In the genomic region with DNA sequence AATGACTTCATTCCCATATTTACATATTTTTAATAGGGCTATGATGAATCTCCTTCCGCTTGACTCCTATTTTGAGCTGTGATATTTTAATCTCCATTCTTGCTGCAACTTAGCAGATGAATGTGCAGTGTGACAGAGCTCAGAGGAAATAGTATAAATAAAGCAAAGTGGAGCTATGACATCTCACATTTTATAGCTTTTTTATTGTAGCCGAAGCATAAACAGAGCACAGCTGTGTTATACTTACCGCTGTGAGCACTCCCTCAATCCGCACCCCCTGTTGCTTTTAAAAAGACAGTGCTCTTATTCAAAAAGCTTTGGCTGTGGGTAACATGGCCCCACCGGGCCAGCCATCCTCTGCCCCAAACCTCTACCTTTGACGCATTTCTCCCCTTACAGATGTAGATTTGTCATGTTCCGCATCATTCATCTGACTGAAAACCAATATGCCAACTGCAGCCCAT, we compare ENCODE assay signal across 8 cellular contexts.
DNase-seq lines count a peak whose midpoint lies in the region; ATAC-seq and TF ChIP-seq lines count a peak whose summit lies in the region.

No MANE protein-coding gene starts in this region.

- H3K27ac ChIP-seq in neural progenitor cell (peak overlapping the region; percentile 93), trophoblast cell (ENCODE audit: low read depth, low read length) (no peak overlapping the region), spleen (peak overlapping the region in 4 of 8 donors; percentile 12 to 55 (median 45))

- no peak overlapping the region for H2BK5ac ChIP-seq in trophoblast cell (ENCODE audit: low read depth, low read length, poor library complexity)

- no peak overlapping the region for H3K4me3 ChIP-seq in neural progenitor cell
- no peak overlapping the region for H3K4me3 ChIP-seq in trophoblast cell (ENCODE audit: low read depth, low read length)
- peak overlapping the region in 2 of 8 donors; percentile 7 to 35 for H3K4me3 ChIP-seq in spleen

- H3K27ac Mint-ChIP-seq in neural progenitor cell = peak overlapping the region; percentile 40

- H3K27me3 ChIP-seq in neural progenitor cell (no peaks in the 10 kb centered on the region), trophoblast cell (ENCODE audit: insufficient read depth, low read length) (no peaks in the 10 kb centered on the region), spleen (replicated peaks in 1 of 7) (no peaks in the 10 kb centered on the region)

- no peak overlapping the region for H2BK120ac ChIP-seq in trophoblast cell (ENCODE audit: insufficient read depth, low read length, poor library complexity)

- H3K14ac ChIP-seq in trophoblast cell (ENCODE audit: low read length) = no peak overlapping the region

- H3K36me3 ChIP-seq in neural progenitor cell = no peaks in the 10 kb centered on the region
- no peaks in the 10 kb centered on the region for H3K36me3 ChIP-seq in trophoblast cell (ENCODE audit: control insufficient read depth in 1 of 2, insufficient read depth in 2 of 2, low read length in 2 of 2)
- no peaks in the 10 kb centered on the region for H3K36me3 ChIP-seq in spleen

- H2AFZ ChIP-seq in neural progenitor cell (replicated peaks) = no peak overlapping the region
- H2AFZ ChIP-seq in trophoblast cell (ENCODE audit: insufficient read depth, low read length, poor library complexity) = no peak overlapping the region

- H4K12ac ChIP-seq in trophoblast cell (ENCODE audit: low read depth, low read length) = no peak overlapping the region

- no peaks in the 10 kb centered on the region for H3K79me1 ChIP-seq in trophoblast cell (ENCODE audit: low read length)

- H3F3A ChIP-seq in neural progenitor cell (ENCODE audit: low read depth) = peaks cover 45% of the 10 kb centered on the region

- H2BK12ac ChIP-seq in trophoblast cell (ENCODE audit: low read length) = no peak overlapping the region

- no peaks in the 10 kb centered on the region for H3K9me3 ChIP-seq in neural progenitor cell (ENCODE audit: low read depth)
- H3K9me3 ChIP-seq in trophoblast cell (ENCODE audit: insufficient read depth, low read depth, low read length) = peaks cover 3% of the 10 kb centered on the region
- no peaks in the 10 kb centered on the region for H3K9me3 ChIP-seq in spleen

- H3K79me2 ChIP-seq in neural progenitor cell (ENCODE audit: low read depth) (peaks cover 5% of the 10 kb centered on the region), trophoblast cell (ENCODE audit: control insufficient read depth, insufficient read depth, low read length, poor library complexity) (no peaks in the 10 kb centered on the region)

- H3K9ac ChIP-seq in neural progenitor cell = no peak overlapping the region
- H3K9ac ChIP-seq in trophoblast cell (ENCODE audit: low read length) = no peak overlapping the region

- H4K91ac ChIP-seq in trophoblast cell (ENCODE audit: low read depth, low read length) = no peak overlapping the region

- H3K23ac ChIP-seq in trophoblast cell (ENCODE audit: low read length) = no peak overlapping the region

- no peak overlapping the region for H3K4ac ChIP-seq in trophoblast cell (ENCODE audit: low read depth, low read length)

- peaks cover 41% of the 10 kb centered on the region for H3K4me1 ChIP-seq in neural progenitor cell
- H3K4me1 ChIP-seq in trophoblast cell (ENCODE audit: control insufficient read depth in 1 of 2, insufficient read depth in 2 of 2, low read length in 2 of 2) = no peaks in the 10 kb centered on the region
- peaks cover 0 to 5% (median 0%) of the 10 kb centered on the region in 6 donors for H3K4me1 ChIP-seq in spleen

- peaks cover 39% of the 10 kb centered on the region for H3K4me1 Mint-ChIP-seq in neural progenitor cell

- no peak overlapping the region for H2AK5ac ChIP-seq in trophoblast cell (ENCODE audit: low read length)

- H4K8ac ChIP-seq in trophoblast cell (ENCODE audit: low read depth, low read length) = no peak overlapping the region

- TF ChIP-seq POLR2A in Raji (IDR thresholded peaks at IDR 0.05; ENCODE audit: insufficient read depth, low read depth, low read length) (peak; percentile 26; the same call in 1 of the 2 replicates), spleen (IDR thresholded peaks at IDR 0.05) (no peak)

- intact Hi-C loops in spleen (cut with DNase I; ENCODE audit: low total_unique reads) = no loop called here

- H3K27me3 Mint-ChIP-seq in neural progenitor cell (ENCODE audit: insufficient read depth, low read depth) = no peaks in the 10 kb centered on the region

- DNase-seq in neural progenitor cell (ENCODE audit: low spot score) = peak; percentile 44
- DNase-seq in retina = no peak
- DNase-seq in trophoblast cell = no peak
- DNase-seq in spleen = no peak

- H3K4me2 ChIP-seq in neural progenitor cell = peak overlapping the region; percentile 69
- no peak overlapping the region for H3K4me2 ChIP-seq in trophoblast cell (ENCODE audit: low read length)

- H3K18ac ChIP-seq in trophoblast cell (ENCODE audit: low read length) = no peak overlapping the region

- TF ChIP-seq CTCF in neural progenitor cell (IDR thresholded peaks at IDR 0.05) (no peak), spleen (IDR thresholded peaks at IDR 0.05 in 8 of 11, conservative IDR thresholded peaks at IDR 0.05 in 3 of 11) (no peak)

- peak overlapping the region; percentile 61 for H3K4me3 Mint-ChIP-seq in neural progenitor cell

- H4K20me1 ChIP-seq in neural progenitor cell (ENCODE audit: low read depth) = no peaks in the 10 kb centered on the region

- peaks cover 24% of the 10 kb centered on the region for H3K36me3 Mint-ChIP-seq in neural progenitor cell

- ATAC-seq in GM19328 (IDR thresholded peaks at IDR 0.05; ENCODE audit: unreplicated experiment) (peak; percentile 29), HG03060 (IDR thresholded peaks at IDR 0.05; ENCODE audit: low read depth, unreplicated experiment) (peak; percentile 7), HG02973 (IDR thresholded peaks at IDR 0.05; ENCODE audit: unreplicated experiment) (no peak)

- WGBS in trophoblast cell (ENCODE audit: extremely low coverage, insufficient coverage, insufficient read length) = no CpG with 5 or more reads among the region's 7 CpGs
- 28 to 55% (median 48%) methylated on average over 7 of the region's 7 CpGs for WGBS in spleen, 5 donors

- peaks cover 12% of the 10 kb centered on the region for H3K9me3 Mint-ChIP-seq in neural progenitor cell
